1 cellular context compared by ENCODE assay signal in the genomic region with DNA sequence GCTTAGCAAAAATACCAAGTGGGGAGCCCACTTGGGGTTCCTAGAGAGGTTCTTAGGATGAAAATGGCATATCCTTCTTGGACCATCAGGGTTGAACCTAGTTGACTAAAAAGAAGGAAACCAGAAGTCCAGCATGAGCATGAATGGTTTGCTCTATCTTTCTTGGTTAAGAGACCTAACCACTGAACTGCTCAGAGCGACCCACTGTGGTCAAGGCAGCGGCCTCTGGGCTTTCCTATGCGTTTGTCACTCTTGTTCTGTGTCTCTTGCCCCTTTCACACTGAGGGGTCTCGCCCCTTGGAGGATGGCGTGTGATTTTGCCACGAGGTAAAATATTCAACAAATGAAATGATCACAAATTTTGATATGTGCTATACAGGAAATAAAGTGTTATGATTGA.
TF ChIP-seq lines count a peak whose summit lies in the region.

No MANE protein-coding gene starts in this region.

TF ChIP-seq in HepG2, 621 proteins besides CTCF, POLR2A, EP300 and RAD21:
- no peak for TF ChIP-seq ZNF773 (CRISPR knock-in tag; IDR thresholded peaks at IDR 0.05; ENCODE audit: borderline replicate concordance)
- no peak for TF ChIP-seq TCF7L2 (IDR thresholded peaks at IDR 0.05; ENCODE audit: low read depth, low read length)
- no peak for TF ChIP-seq ASH2L (IDR thresholded peaks at IDR 0.05; ENCODE audit: insufficient read length, low read depth, low read length)
- no peak for TF ChIP-seq ZNF296 (CRISPR knock-in tag; conservative IDR thresholded peaks at IDR 0.05)
- TF ChIP-seq RBM39 (IDR thresholded peaks at IDR 0.05; ENCODE audit: low read depth, low read length, poor library complexity, severe bottlenecking), result no peak
- TF ChIP-seq KMT2B (CRISPR knock-in tag; IDR thresholded peaks at IDR 0.05), result no peak
- no peak for TF ChIP-seq CCAR2 (optimal IDR thresholded peaks at IDR 0.05; ENCODE audit: low read depth, low read length)
- TF ChIP-seq, protein P1, sequence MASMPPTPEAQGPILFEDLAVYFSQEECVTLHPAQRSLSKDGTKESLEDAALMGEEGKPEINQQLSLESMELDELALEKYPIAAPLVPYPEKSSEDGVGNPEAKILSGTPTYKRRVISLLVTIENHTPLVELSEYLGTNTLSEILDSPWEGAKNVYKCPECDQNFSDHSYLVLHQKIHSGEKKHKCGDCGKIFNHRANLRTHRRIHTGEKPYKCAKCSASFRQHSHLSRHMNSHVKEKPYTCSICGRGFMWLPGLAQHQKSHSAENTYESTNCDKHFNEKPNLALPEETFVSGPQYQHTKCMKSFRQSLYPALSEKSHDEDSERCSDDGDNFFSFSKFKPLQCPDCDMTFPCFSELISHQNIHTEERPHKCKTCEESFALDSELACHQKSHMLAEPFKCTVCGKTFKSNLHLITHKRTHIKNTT (CRISPR knock-in tag; IDR thresholded peaks at IDR 0.05), result no peak
- no peak for TF ChIP-seq BHLHE40 (IDR thresholded peaks at IDR 0.05; ENCODE audit: low read length)
- TF ChIP-seq, protein P2, sequence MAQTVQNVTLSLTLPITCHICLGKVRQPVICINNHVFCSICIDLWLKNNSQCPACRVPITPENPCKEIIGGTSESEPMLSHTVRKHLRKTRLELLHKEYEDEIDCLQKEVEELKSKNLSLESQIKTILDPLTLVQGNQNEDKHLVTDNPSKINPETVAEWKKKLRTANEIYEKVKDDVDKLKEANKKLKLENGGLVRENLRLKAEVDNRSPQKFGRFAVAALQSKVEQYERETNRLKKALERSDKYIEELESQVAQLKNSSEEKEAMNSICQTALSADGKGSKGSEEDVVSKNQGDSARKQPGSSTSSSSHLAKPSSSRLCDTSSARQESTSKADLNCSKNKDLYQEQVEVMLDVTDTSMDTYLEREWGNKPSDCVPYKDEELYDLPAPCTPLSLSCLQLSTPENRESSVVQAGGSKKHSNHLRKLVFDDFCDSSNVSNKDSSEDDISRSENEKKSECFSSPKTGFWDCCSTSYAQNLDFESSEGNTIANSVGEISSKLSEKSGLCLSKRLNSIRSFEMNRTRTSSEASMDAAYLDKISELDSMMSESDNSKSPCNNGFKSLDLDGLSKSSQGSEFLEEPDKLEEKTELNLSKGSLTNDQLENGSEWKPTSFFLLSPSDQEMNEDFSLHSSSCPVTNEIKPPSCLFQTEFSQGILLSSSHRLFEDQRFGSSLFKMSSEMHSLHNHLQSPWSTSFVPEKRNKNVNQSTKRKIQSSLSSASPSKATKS (CRISPR knock-in tag; IDR thresholded peaks at IDR 0.05), result no peak
- TF ChIP-seq, protein P3, sequence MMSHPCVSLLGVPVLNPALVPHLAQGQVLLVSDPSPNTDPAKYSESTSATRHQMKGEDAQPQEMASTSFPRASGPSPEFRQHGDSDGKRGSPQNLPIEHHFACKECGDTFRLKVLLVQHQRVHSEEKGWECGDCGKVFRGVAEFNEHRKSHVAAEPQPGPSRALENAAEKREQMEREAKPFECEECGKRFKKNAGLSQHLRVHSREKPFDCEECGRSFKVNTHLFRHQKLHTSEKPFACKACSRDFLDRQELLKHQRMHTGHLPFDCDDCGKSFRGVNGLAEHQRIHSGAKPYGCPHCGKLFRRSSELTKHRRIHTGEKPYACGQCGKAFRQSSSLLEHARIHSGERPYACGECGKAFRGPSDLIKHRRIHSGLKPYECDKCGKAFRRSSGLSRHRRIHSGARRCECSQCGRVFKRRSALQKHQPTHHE (CRISPR knock-in tag; IDR thresholded peaks at IDR 0.05; ENCODE audit: borderline replicate concordance), result no peak
- no peak for TF ChIP-seq CAMTA2 (CRISPR knock-in tag; IDR thresholded peaks at IDR 0.05; ENCODE audit: borderline replicate concordance)
- TF ChIP-seq ZNF430 (CRISPR knock-in tag; IDR thresholded peaks at IDR 0.05), result no peak
- TF ChIP-seq ZNF703 (CRISPR knock-in tag; IDR thresholded peaks at IDR 0.05; ENCODE audit: borderline replicate concordance), result no peak
- TF ChIP-seq SETDB1 (CRISPR knock-in tag; IDR thresholded peaks at IDR 0.05; ENCODE audit: borderline replicate concordance), result no peak
- no peak for TF ChIP-seq ZNF17 (CRISPR knock-in tag; IDR thresholded peaks at IDR 0.05)
- TF ChIP-seq ISX (CRISPR knock-in tag; conservative IDR thresholded peaks at IDR 0.05), result no peak
TF ChIP-seq in HepG2: peak in this region for 0.
